In genomic region chr15:68274184-68274848, GRCh38 we compare ENCODE assay signal across 21 cellular contexts. TPM values are rescaled to one million over a fixed set of nuclear protein-coding genes. Genes with fewer than 3 reads are reported as not detected.
A peak's percentile ranks its signal among the peaks of the same experiment; 100 is the strongest.
DNase-seq lines count a peak whose midpoint lies in the region; ATAC-seq, FAIRE-seq and TF ChIP-seq lines count a peak whose summit lies in the region.
"Had no signal": no experiment of that assay in that cellular context is flagged by ENCODE, and none has a peak within 500 bp of the region (broad histone marks: within the 10 kb centered on the region; RNA-seq: fewer than 3 reads in every experiment).

No MANE protein-coding gene starts in this region.

- TF ChIP-seq CTCF in CD4-positive, alpha-beta T cell (IDR thresholded peaks at IDR 0.05), result no peak
- no peak for TF ChIP-seq CTCF in lower lobe of right lung (IDR thresholded peaks at IDR 0.05)
- no peak for TF ChIP-seq CTCF in suprapubic skin (IDR thresholded peaks at IDR 0.05)

- H3K27me3 ChIP-seq in CD4-positive, alpha-beta T cell (ENCODE audit: control insufficient read depth, insufficient read depth, low read length), result no peaks in the 10 kb centered on the region
- H3K27me3 ChIP-seq in lower lobe of right lung (ENCODE audit: low read depth) (no peaks in the 10 kb centered on the region), suprapubic skin (no peaks in the 10 kb centered on the region)
- H3K27me3 ChIP-seq: SJSA1 had no signal

- no peak for TF ChIP-seq EP300 in suprapubic skin (IDR thresholded peaks at IDR 0.05)

- POLR2A ChIA-PET in CD4-positive, alpha-beta T cell (lab: Charles Lee), result no interaction called here

- no peak for DNase-seq in CD4-positive, alpha-beta T cell
- peak in 1 of 61 donors; percentile 32 for DNase-seq in caudate nucleus (lab: John Stamatoyannopoulos, UW)
- no peak for DNase-seq in lower lobe of right lung
- DNase-seq in suprapubic skin (ENCODE audit: low spot score in 2 of 2), result no peak
- DNase-seq in frontal cortex (ENCODE audit: low spot score in 2 of 2), result no peak
- DNase-seq in NCI-H1436 (lab: John Stamatoyannopoulos, UW), result no peak
- no peak for DNase-seq in T-helper 1 cell
- DNase-seq: activated CD4-positive, CD25-positive, alpha-beta regulatory T cell treated with anti-CD3 and anti-CD28 coated beads, Interleukin-2, amount 50 U/mL, for 72 hours; CD8-positive, alpha-beta T cell; DND-41; effector memory CD4-positive, alpha-beta T cell; GM23248; NCI-H1417 treated with DMSO at 0.1 percent for 48 hours; NCI-H2171 treated with DMSO at 0.1 percent for 48 hours; stimulated activated CD4-positive, alpha-beta T cell treated with anti-CD3 and anti-CD28 coated beads, Interleukin-4, amount 100 ng/mL, for 1 hour; T1000 had no signal

- ATAC-seq in CD4-positive, alpha-beta T cell (ENCODE audit: poor library complexity), result no peak
- ATAC-seq in lower lobe of right lung (no peak), GM18868 (IDR thresholded peaks at IDR 0.05; ENCODE audit: unreplicated experiment) (no peak)
- ATAC-seq: CD8-positive, alpha-beta T cell had no signal

- intact Hi-C loops in CD4-positive, alpha-beta T cell (cut with DNase I, micrococcal nuclease), result loop anchor here in 1 of 2 experiments (10.0 kb wide), 1 partner anchor 540 kb away; no protein-coding TSS in a partner anchor
- intact Hi-C loops in lower lobe of right lung (cut with DNase I), result no loop called here

- no peak for TF ChIP-seq POLR2A in suprapubic skin (IDR thresholded peaks at IDR 0.05)

- H3K9me3 Mint-ChIP-seq in CD4-positive, alpha-beta T cell, result no peaks in the 10 kb centered on the region
- H3K9me3 Mint-ChIP-seq: CD8-positive, alpha-beta T cell; central memory CD8-positive, alpha-beta T cell had no signal

- H3K4me1 ChIP-seq in lower lobe of right lung (peaks cover 40% of the 10 kb centered on the region), suprapubic skin (peaks cover 60% of the 10 kb centered on the region)

- H3K4me3 Mint-ChIP-seq in CD4-positive, alpha-beta T cell, result no peak overlapping the region
- H3K4me3 Mint-ChIP-seq: CD8-positive, alpha-beta T cell; central memory CD8-positive, alpha-beta T cell had no signal

- H3K4me3 ChIP-seq in lower lobe of right lung (no peak overlapping the region), suprapubic skin (no peak overlapping the region)
- H3K4me3 ChIP-seq: GM23248, SJSA1 had no signal

- H3K27ac ChIP-seq in CD4-positive, alpha-beta T cell (ENCODE audit: low read depth, low read length), result no peak overlapping the region
- H3K27ac ChIP-seq in caudate nucleus (ENCODE audit: low read depth, low read length), result peak overlapping the region; percentile 11
- peak overlapping the region; percentile 98 for H3K27ac ChIP-seq in lower lobe of right lung
- H3K27ac ChIP-seq in suprapubic skin, result peak overlapping the region; percentile 98
- H3K27ac ChIP-seq: SJSA1 had no signal

- no peak for FAIRE-seq in frontal cortex (lab: Jason Lieb, UNC)
- FAIRE-seq: GM18507, HTR-8/SVneo had no signal

- H3K36me3 ChIP-seq in lower lobe of right lung (no peaks in the 10 kb centered on the region), suprapubic skin (no peaks in the 10 kb centered on the region)

- H3K9me3 ChIP-seq in CD4-positive, alpha-beta T cell (ENCODE audit: control insufficient read depth, low read length), result no peaks in the 10 kb centered on the region
- no peaks in the 10 kb centered on the region for H3K9me3 ChIP-seq in lower lobe of right lung
- no peaks in the 10 kb centered on the region for H3K9me3 ChIP-seq in suprapubic skin
- H3K9me3 ChIP-seq: SJSA1 had no signal

- H3K4me1 Mint-ChIP-seq in CD4-positive, alpha-beta T cell (ENCODE audit: low read depth), result peaks cover 25% of the 10 kb centered on the region

- H3K36me3 Mint-ChIP-seq in CD4-positive, alpha-beta T cell (ENCODE audit: low read depth), result peaks cover 12% of the 10 kb centered on the region

- H3K27ac Mint-ChIP-seq in CD4-positive, alpha-beta T cell, result peak overlapping the region; percentile 99
- H3K27ac Mint-ChIP-seq: CD8-positive, alpha-beta T cell had no signal

- CTCF ChIA-PET in CD4-positive, alpha-beta T cell (lab: Charles Lee), result no interaction called here

- no peaks in the 10 kb centered on the region for H3K27me3 Mint-ChIP-seq in CD4-positive, alpha-beta T cell
- H3K27me3 Mint-ChIP-seq: central memory CD8-positive, alpha-beta T cell had no signal

- WGBS in suprapubic skin, result 86% methylated on average over 5 of the region's 5 CpGs

RNA-seq across cellular contexts. Expression of gene FEM1B, which starts 3.2 kb away (rescaled TPM):
- total RNA-seq in CD4-positive, alpha-beta T cell, result 10 to 100 TPM; 83.2 to 94.9 TPM
- total RNA-seq in lower lobe of right lung (55.3 TPM), suprapubic skin (10 to 100 TPM; 56.3 to 89.6 (median 63.8) TPM), frontal cortex (213 TPM)

RNA-seq across cellular contexts. Expression of gene CLN6, which starts 44.8 kb away (rescaled TPM):
- 1 to 10 TPM; 8.0 to 8.1 TPM for total RNA-seq in CD4-positive, alpha-beta T cell
- total RNA-seq in lower lobe of right lung, result 37.9 TPM
- total RNA-seq in suprapubic skin, result 10 to 100 TPM; 20.3 to 38.1 (median 27.9) TPM
- 3.7 TPM for total RNA-seq in frontal cortex
